In the genomic region with DNA sequence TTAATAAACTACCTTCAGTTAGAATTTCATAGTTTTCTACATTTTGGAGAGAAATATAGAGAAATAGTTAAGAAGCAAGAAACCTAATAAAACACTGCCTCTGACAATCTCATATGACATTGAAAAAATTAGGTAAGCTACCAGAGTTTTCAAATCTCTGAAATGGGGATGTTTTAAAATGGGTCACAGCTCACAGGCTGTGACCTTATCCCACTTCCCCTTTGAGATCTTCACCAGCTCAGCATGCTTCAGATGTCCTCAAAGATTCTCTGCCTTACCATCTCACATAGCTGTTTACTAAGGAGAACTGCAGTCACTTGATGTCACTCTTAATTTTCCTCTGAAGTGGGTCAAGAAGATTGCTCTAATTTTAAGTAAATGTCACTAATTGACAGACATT, we compare ENCODE assay signal across 17 cellular contexts.
"Had no signal": no experiment of that assay in that cellular context is flagged by ENCODE, and none has a peak within 500 bp of the region (broad histone marks: within the 10 kb centered on the region; RNA-seq: fewer than 3 reads in every experiment).

No MANE protein-coding gene starts in this region.

- H3K9me3 ChIP-seq: left lung, lower lobe of right lung, testis, tibial nerve had no signal

- H3K27ac ChIP-seq: foreskin keratinocyte, left lung, lower lobe of right lung, spleen, testis, tibial nerve had no signal

- H3K36me3 ChIP-seq: left lung, lower lobe of right lung, spleen, tibial nerve had no signal

- FAIRE-seq: keratinocyte had no signal

- H3K27me3 ChIP-seq: foreskin keratinocyte, left lung, spleen, testis, tibial nerve had no signal

- H3K4me1 ChIP-seq: foreskin keratinocyte, left lung, lower lobe of right lung, spleen, testis, tibial nerve had no signal

- H3K4me3 ChIP-seq: left lung, lower lobe of right lung, spleen, testis, tibial nerve had no signal

- DNase-seq: effector memory CD8-positive, alpha-beta T cell; foreskin keratinocyte; immature natural killer cell; left lung; lower lobe of right lung; natural killer cell; posterior cingulate gyrus; spleen; stimulated activated CD4-positive, alpha-beta T cell treated with anti-CD3 and anti-CD28 coated beads, Interleukin-15, amount 100 ng/mL, for 24 hours; stimulated activated CD4-positive, alpha-beta T cell treated with anti-CD3 and anti-CD28 coated beads, Interleukin-1b, Interleukin-23, amount 100 ng/mL, for 48 hours; stimulated activated CD4-positive, alpha-beta T cell treated with anti-CD3 and anti-CD28 coated beads, Interleukin-4, amount 100 ng/mL, for 4 hours; stimulated activated naive B cell treated with anti-CD40 and anti-IgM and Interleukin-4, amounts not matched to agents 10 μg/mL and 1 μg/mL and 100 μg/mL, for 72 hours; stimulated activated naive CD8-positive, alpha-beta T cell treated with anti-CD3 and anti-CD28 coated beads, Interleukin-15, amount 100 ng/mL, for 72 hours; testis had no signal

- ATAC-seq: effector memory CD8-positive, alpha-beta T cell; foreskin keratinocyte; left lung; lower lobe of right lung; natural killer cell; sciatic nerve; stimulated activated naive B cell treated with anti-CD40 and anti-IgM and Interleukin-4, amounts not matched to agents 10 μg/mL and 1 μg/mL and 100 μg/mL, for 72 hours; stimulated activated naive CD8-positive, alpha-beta T cell treated with anti-CD3 and anti-CD28 coated beads, Interleukin-15, amount 100 ng/mL, for 72 hours had no signal
